In the genomic region with DNA sequence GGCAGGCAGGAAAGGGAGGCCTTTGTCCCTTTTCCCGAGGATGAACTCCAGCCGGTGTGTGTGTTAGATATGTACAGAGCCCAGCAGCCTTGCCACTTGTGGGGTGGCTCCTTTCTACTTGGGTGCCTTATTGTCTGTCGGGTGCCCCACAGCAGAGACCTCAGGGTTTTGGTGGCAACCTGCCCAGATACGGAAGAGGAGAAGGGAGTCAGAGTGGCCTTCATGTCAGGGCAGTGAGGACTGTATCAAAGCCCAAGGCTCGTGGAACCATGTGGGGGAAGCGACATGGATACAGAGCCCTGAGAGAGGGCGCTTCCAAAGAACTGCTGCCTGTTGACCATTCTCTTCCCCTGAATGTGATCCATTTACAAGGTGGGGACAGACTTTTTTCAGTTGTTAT, we compare ENCODE assay signal across 29 cellular contexts.
"Had no signal": no experiment of that assay in that cellular context is flagged by ENCODE, and none has a peak within 500 bp of the region (broad histone marks: within the 10 kb centered on the region; RNA-seq: fewer than 3 reads in every experiment).

No MANE protein-coding gene starts in this region.

- H3K4me2 ChIP-seq: neural progenitor cell, smooth muscle cell had no signal

- H2AFZ ChIP-seq: neural progenitor cell had no signal

- H3K4me1 Mint-ChIP-seq: mesothelial cell of epicardium; nephron progenitor cell; neural progenitor cell; stimulated activated naive B cell treated with anti-CD40 and anti-IgM and Interleukin-4, amounts not matched to agents 10 μg/mL and 1 μg/mL and 100 μg/mL, for 72 hours had no signal

- H3K4me3 Mint-ChIP-seq: immature natural killer cell; mesothelial cell of epicardium; naive B cell; natural killer cell; nephron progenitor cell; neural progenitor cell; stimulated activated naive B cell treated with anti-CD40 and anti-IgM and Interleukin-4, amounts not matched to agents 10 μg/mL and 1 μg/mL and 100 μg/mL, for 72 hours had no signal

- H3K36me3 ChIP-seq: left ventricle myocardium inferior, neural progenitor cell, neutrophil, ovary, right atrium auricular region, right lobe of liver, stomach, suprapubic skin, tibial nerve, upper lobe of left lung, vagina had no signal

- H3K27me3 ChIP-seq: neural progenitor cell, neutrophil, ovary, right atrium auricular region, right lobe of liver, stomach, suprapubic skin, tibial nerve, upper lobe of left lung, vagina had no signal

- H3K9ac ChIP-seq: neural progenitor cell had no signal

- H3K9me3 Mint-ChIP-seq: immature natural killer cell; mesothelial cell of epicardium; natural killer cell; nephron progenitor cell; neural progenitor cell; stimulated activated naive B cell treated with anti-CD40 and anti-IgM and Interleukin-4, amounts not matched to agents 10 μg/mL and 1 μg/mL and 100 μg/mL, for 72 hours had no signal

- H3K27ac ChIP-seq: left ventricle myocardium inferior, neural progenitor cell, neutrophil, ovary, right atrium auricular region, right lobe of liver, suprapubic skin had no signal

- FAIRE-seq: islet of Langerhans had no signal

- DNase-seq: hippocampal formation; immature natural killer cell; left ventricle myocardium inferior; mesendoderm; naive B cell; natural killer cell; nephron progenitor cell; occipital lobe; ovary; right lobe of liver; stimulated activated CD4-positive, alpha-beta T cell treated with anti-CD3 and anti-CD28 coated beads, Interleukin-12 subunit alpha, Interleukin-12 subunit beta, amount 100 ng/mL, for 4 hours; stimulated activated CD4-positive, alpha-beta T cell treated with anti-CD3 and anti-CD28 coated beads, Interleukin-15, amount 100 ng/mL, for 24 hours; stimulated activated CD4-positive, alpha-beta T cell treated with anti-CD3 and anti-CD28 coated beads, Interleukin-2, amount 100 ng/mL, for 24 hours; stimulated activated CD4-positive, alpha-beta T cell treated with anti-CD3 and anti-CD28 coated beads, Interleukin-4, amount 100 ng/mL, for 1 hour; stimulated activated naive B cell treated with anti-CD40 and anti-IgM and Interleukin-4, amounts not matched to agents 10 μg/mL and 1 μg/mL and 100 μg/mL, for 72 hours; stimulated activated naive CD8-positive, alpha-beta T cell treated with anti-CD3 and anti-CD28 coated beads, Interleukin-15, Interleukin-2, amounts not matched to agents 100 U/mL and 50 U/mL, for 24 hours; stomach had no signal

- H3K4me1 ChIP-seq: neural progenitor cell, right lobe of liver had no signal

- H3K4me3 ChIP-seq: left ventricle myocardium inferior, lung, neural progenitor cell, ovary, right atrium auricular region, right lobe of liver, smooth muscle cell, stomach, suprapubic skin, tibial nerve, upper lobe of left lung, vagina had no signal

- H3K36me3 Mint-ChIP-seq: immature natural killer cell; mesothelial cell of epicardium; naive B cell; natural killer cell; neural progenitor cell; stimulated activated naive B cell treated with anti-CD40 and anti-IgM and Interleukin-4, amounts not matched to agents 10 μg/mL and 1 μg/mL and 100 μg/mL, for 72 hours had no signal

- ATAC-seq: right lobe of liver; stimulated activated naive B cell treated with anti-CD40 and anti-IgM and Interleukin-4, amounts not matched to agents 10 μg/mL and 1 μg/mL and 100 μg/mL, for 72 hours; stimulated activated naive CD8-positive, alpha-beta T cell treated with anti-CD3 and anti-CD28 coated beads, Interleukin-15, Interleukin-2, amounts not matched to agents 100 U/mL and 50 U/mL, for 24 hours had no signal

- H3K27ac Mint-ChIP-seq: mesothelial cell of epicardium; naive B cell; natural killer cell; nephron progenitor cell; neural progenitor cell; progenitor cell of endocrine pancreas; stimulated activated naive B cell treated with anti-CD40 and anti-IgM and Interleukin-4, amounts not matched to agents 10 μg/mL and 1 μg/mL and 100 μg/mL, for 72 hours had no signal

- H3K9me3 ChIP-seq: left ventricle myocardium inferior, neutrophil, ovary, right atrium auricular region, right lobe of liver, stomach, suprapubic skin, tibial nerve, upper lobe of left lung, vagina had no signal
